Comparison of ENCODE assay signal across 1 cellular context in the genomic region with DNA sequence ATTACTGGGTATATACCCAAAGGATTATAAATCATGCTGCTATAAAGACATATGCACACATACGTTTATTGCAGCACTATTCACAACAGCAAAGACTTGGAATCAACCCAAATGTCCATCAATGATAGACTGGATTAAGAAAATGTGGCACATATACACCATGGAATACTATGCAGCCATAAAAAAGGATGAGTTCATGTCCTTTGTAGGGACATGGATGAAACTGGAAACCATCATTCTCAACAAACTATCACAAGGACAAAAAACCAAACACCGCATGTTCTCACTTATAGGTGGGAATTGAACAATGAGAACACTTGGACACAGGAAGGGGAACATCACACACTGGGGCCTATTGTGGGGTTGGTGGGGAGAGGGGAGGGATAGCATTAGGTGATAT. TPM values are rescaled to one million over a fixed set of nuclear protein-coding genes. Genes with fewer than 3 reads are reported as not detected.
"Had no signal": no experiment of that assay in that cellular context is flagged by ENCODE, and none has a peak within 500 bp of the region (broad histone marks: within the 10 kb centered on the region; RNA-seq: fewer than 3 reads in every experiment).

No MANE protein-coding gene starts in this region.

RNA-seq across cellular contexts. Expression of a gene that starts 38.4 kb away (rescaled TPM):
- total RNA-seq: tibial nerve had no signal
